16 cellular contexts compared by ENCODE assay signal in genomic region chr9:109046346-109046745, GRCh38. TPM values are rescaled to one million over a fixed set of nuclear protein-coding genes. Genes with fewer than 3 reads are reported as not detected.
A peak's percentile ranks its signal among the peaks of the same experiment; 100 is the strongest.
DNase-seq lines count a peak whose midpoint lies in the region; ATAC-seq and TF ChIP-seq lines count a peak whose summit lies in the region.
"Had no signal": no experiment of that assay in that cellular context is flagged by ENCODE, and none has a peak within 500 bp of the region (broad histone marks: within the 10 kb centered on the region; RNA-seq: fewer than 3 reads in every experiment).

No MANE protein-coding gene starts in this region.

- peak overlapping the region; percentile 25; the same call in 1 of the 2 replicates for H3K4me2 ChIP-seq in SK-N-SH
- H3K4me2 ChIP-seq: A549 had no signal

- TF ChIP-seq RAD21 in SK-N-SH (IDR thresholded peaks at IDR 0.05; ENCODE audit: low read length), result no peak

- no peaks in the 10 kb centered on the region for H3K27me3 Mint-ChIP-seq in activated T-cell treated with anti-CD3 and anti-CD28 coated beads, Interleukin-2, amount 50 U/mL, for 4 hours (ENCODE audit: low read depth)
- H3K27me3 Mint-ChIP-seq in nephron progenitor cell (ENCODE audit: low read depth, poor library complexity), result no peaks in the 10 kb centered on the region
- H3K27me3 Mint-ChIP-seq: CD4-positive, alpha-beta T cell had no signal

- H3K79me2 ChIP-seq in SK-N-SH (ENCODE audit: insufficient read depth), result peaks cover 10% of the 10 kb centered on the region; the same call in 1 of the 2 replicates

- H3K36me3 ChIP-seq in SK-N-SH (replicated peaks in 1 of 2; ENCODE audit: control insufficient read depth in 1 of 2, insufficient read depth in 2 of 2, low read length in 1 of 2) (peaks cover 64 to 76% of the 10 kb centered on the region in 2 experiments), left ventricle myocardium inferior (peaks cover 91% of the 10 kb centered on the region)

- H3K27me3 ChIP-seq in SK-N-SH (ENCODE audit: insufficient read depth), result no peaks in the 10 kb centered on the region
- no peaks in the 10 kb centered on the region for H3K27me3 ChIP-seq in left ventricle myocardium inferior (ENCODE audit: low read depth)

- peak overlapping the region in 1 of 2 experiments; percentile 54; a peak in 2 of 4 replicates for H3K27ac ChIP-seq in SK-N-SH (ENCODE audit: low read depth in 2 of 2, low read length in 1 of 2)
- H3K27ac ChIP-seq in left ventricle myocardium inferior (replicated peaks), result no peak overlapping the region
- H3K27ac ChIP-seq: 22Rv1, A549, C4-2B, GM23248 had no signal

- peak overlapping the region; percentile 29 for H3K27ac Mint-ChIP-seq in nephron progenitor cell
- H3K27ac Mint-ChIP-seq: CD4-positive, alpha-beta T cell had no signal

- POLR2A ChIA-PET in SK-N-SH (lab: Yijun Ruan, JAX), result no interaction called here

- peaks cover 59% of the 10 kb centered on the region for H3K36me3 Mint-ChIP-seq in activated T-cell treated with anti-CD3 and anti-CD28 coated beads, Interleukin-2, amount 50 U/mL, for 4 hours (ENCODE audit: insufficient read depth)
- peaks cover 89% of the 10 kb centered on the region for H3K36me3 Mint-ChIP-seq in nephron progenitor cell (ENCODE audit: low read depth)

- WGBS in SK-N-SH (ENCODE audit: low lambda C conversion rate), result 73% methylated on average over 1 of the region's 1 CpG

- no peak for TF ChIP-seq EP300 in SK-N-SH (IDR thresholded peaks at IDR 0.05; ENCODE audit: borderline replicate concordance in 1 of 2, low read depth in 1 of 2, low read length in 1 of 2)

- peaks cover 2% of the 10 kb centered on the region for H3K4me1 Mint-ChIP-seq in activated T-cell treated with anti-CD3 and anti-CD28 coated beads, Interleukin-2, amount 50 U/mL, for 4 hours (ENCODE audit: low read depth)
- no peaks in the 10 kb centered on the region for H3K4me1 Mint-ChIP-seq in nephron progenitor cell

- no peaks in the 10 kb centered on the region for H4K20me1 ChIP-seq in SK-N-SH (ENCODE audit: insufficient read depth)

- H3K9me2 ChIP-seq in SK-N-SH, result no peaks in the 10 kb centered on the region

- TF ChIP-seq CTCF in SK-N-SH (IDR thresholded peaks at IDR 0.05) (no peak), nephron progenitor cell (IDR thresholded peaks at IDR 0.05) (no peak), left ventricle myocardium inferior (IDR thresholded peaks at IDR 0.05; ENCODE audit: borderline replicate concordance) (no peak)

- H3K4me1 ChIP-seq in SK-N-SH (ENCODE audit: control insufficient read depth in 1 of 2, insufficient read depth in 2 of 2, low read depth in 1 of 2, low read length in 1 of 2) (peaks cover 0 to 21% of the 10 kb centered on the region in 2 experiments; a peak in 2 of 4 replicates), left ventricle myocardium inferior (peaks cover 12% of the 10 kb centered on the region)
- H3K4me1 ChIP-seq: HAP-1 had no signal

- H3K9me3 ChIP-seq in SK-N-SH (no peaks in the 10 kb centered on the region), left ventricle myocardium inferior (replicated peaks) (peaks cover 9% of the 10 kb centered on the region)
- H3K9me3 ChIP-seq: Caco-2, HAP-1 had no signal

- no peak overlapping the region for H3K4me3 ChIP-seq in SK-N-SH (ENCODE audit: low read depth in 2 of 2, low read length in 1 of 2)
- no peak overlapping the region for H3K4me3 ChIP-seq in left ventricle myocardium inferior
- H3K4me3 ChIP-seq: A549, GM23248, HAP-1 had no signal

- no peak overlapping the region for H3K4me3 Mint-ChIP-seq in activated T-cell treated with anti-CD3 and anti-CD28 coated beads, Interleukin-2, amount 50 U/mL, for 4 hours
- no peak overlapping the region for H3K4me3 Mint-ChIP-seq in nephron progenitor cell
- H3K4me3 Mint-ChIP-seq: CD4-positive, alpha-beta T cell had no signal

- peaks cover 7% of the 10 kb centered on the region for H3K9me3 Mint-ChIP-seq in activated T-cell treated with anti-CD3 and anti-CD28 coated beads, Interleukin-2, amount 50 U/mL, for 4 hours
- peaks cover 18% of the 10 kb centered on the region for H3K9me3 Mint-ChIP-seq in nephron progenitor cell

- CTCF ChIA-PET in SK-N-SH (lab: Yijun Ruan, JAX), result interaction anchor here (0.9 to 1.2 kb wide), 2 partner anchors 14 to 23 kb away, joined by 3 read pairs; no protein-coding TSS in a partner anchor

- H3K9ac ChIP-seq in SK-N-SH, result 0 out of 2 replicates have a peak overlapping the region, but pooled peaks have one; percentile 1
- H3K9ac ChIP-seq: GM23248 had no signal

- intact Hi-C loops in left ventricle myocardium inferior (cut with micrococcal nuclease), result no loop called here

- H2AFZ ChIP-seq in SK-N-SH (ENCODE audit: low read depth), result no peak overlapping the region
- H2AFZ ChIP-seq: GM23248 had no signal

- DNase-seq in SK-N-SH, result no peak
- no peak for DNase-seq in activated T-cell treated with anti-CD3 and anti-CD28 coated beads, Interleukin-2, amount 50 U/mL, for 4 hours
- no peak for DNase-seq in activated T-cell treated with anti-CD3 and anti-CD28 coated beads, Interleukin-2, amount 50 U/mL, for 1 hour
- DNase-seq in EH (ENCODE audit: low read depth), result peak; percentile 51
- DNase-seq in nephron progenitor cell, result no peak
- no peak for DNase-seq in left ventricle myocardium inferior
- DNase-seq: AML-193; Caco-2; CD4-positive, alpha-beta T cell; GDM1; GM23248 had no signal

- no peak for ATAC-seq in SK-N-SH treated with all-trans-retinoic acid at 6 μM for 48 hours
- ATAC-seq in activated T-cell treated with anti-CD3 and anti-CD28 coated beads, Interleukin-2, amount 50 U/mL, for 4 hours, result peak; percentile 69 to 83
- ATAC-seq: A549 had no signal

- peaks cover 21% of the 10 kb centered on the region for H3F3A ChIP-seq in SK-N-SH (replicated peaks; ENCODE audit: insufficient read depth)

TF ChIP-seq in SK-N-SH, 30 proteins besides CTCF, POLR2A, EP300 and RAD21:
- 0 out of 2 replicates have a peak, but pooled peaks have one; percentile 5 for TF ChIP-seq JUND (IDR thresholded peaks at IDR 0.05)
- no peak for TF ChIP-seq USF1 (IDR thresholded peaks at IDR 0.05; ENCODE audit: borderline replicate concordance, low read depth)

TF ChIP-seq in SK-N-SH treated with all-trans-retinoic acid at 6 μM for 48 hours, 23 proteins besides CTCF, POLR2A, EP300 and RAD21 (continues in another document):
- TF ChIP-seq PATZ1 (CRISPR knock-in tag; IDR thresholded peaks at IDR 0.05; ENCODE audit: borderline replicate concordance), result no peak
- no peak for TF ChIP-seq ZNF8 (CRISPR knock-in tag; IDR thresholded peaks at IDR 0.05)
- TF ChIP-seq TCF4 (CRISPR knock-in tag; IDR thresholded peaks at IDR 0.05; ENCODE audit: borderline replicate concordance), result no peak
- TF ChIP-seq POU6F1 (CRISPR knock-in tag; IDR thresholded peaks at IDR 0.05; ENCODE audit: borderline replicate concordance, low read depth), result no peak
- no peak for TF ChIP-seq ZNF565 (CRISPR knock-in tag; conservative IDR thresholded peaks at IDR 0.05; ENCODE audit: low read depth)
- no peak for TF ChIP-seq ESRRG (CRISPR knock-in tag; IDR thresholded peaks at IDR 0.05)
- no peak for TF ChIP-seq ZFP3 (CRISPR knock-in tag; IDR thresholded peaks at IDR 0.05)

RNA-seq across cellular contexts. Expression of gene CTNNAL1, which starts 33.0 kb away (rescaled TPM):
- 32.8 and 45.0 TPM in 2 replicates for polyA plus RNA-seq in SK-N-SH (2012; rRNA removed)
- polyA plus RNA-seq in SK-N-SH (2012; cell fraction: cytosol; rRNA removed), result 61.3 and 78.0 TPM in 2 replicates
- 18.5 and 32.1 TPM in 2 replicates for polyA plus RNA-seq in SK-N-SH (2012; cell fraction: nucleus; rRNA removed)
- total RNA-seq in activated T-cell treated with anti-CD3 and anti-CD28 coated beads, Interleukin-2, amount 50 U/mL, for 4 hours, result 1 to 10 TPM; 5.0 to 7.4 (median 5.6) TPM
- 78.2 TPM for total RNA-seq in left ventricle myocardium inferior
